ENCODE assay signal across 8 cellular contexts in the genomic region with DNA sequence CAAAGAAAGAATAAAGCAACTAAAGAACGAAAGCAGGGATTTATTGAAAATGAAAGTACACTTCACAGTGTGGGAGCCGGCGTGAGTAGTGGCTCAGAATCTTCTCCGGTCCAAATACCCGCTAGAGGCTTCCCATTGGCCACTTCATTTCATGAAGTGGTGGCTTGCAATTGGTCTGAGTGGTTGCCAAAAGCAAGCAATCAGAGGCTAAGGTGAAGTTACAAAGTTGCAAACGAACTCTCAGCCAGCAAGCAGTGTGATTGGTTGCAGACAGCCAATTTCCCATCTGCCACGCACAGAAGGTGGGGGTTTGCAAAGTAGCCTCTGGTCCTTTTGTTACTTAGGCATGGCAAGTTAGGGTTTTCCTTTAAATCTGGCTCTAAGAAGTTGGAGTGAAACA. TPM values are rescaled to one million over a fixed set of nuclear protein-coding genes. Genes with fewer than 3 reads are reported as not detected.
DNase-seq lines count a peak whose midpoint lies in the region; ATAC-seq and TF ChIP-seq lines count a peak whose summit lies in the region.

No MANE protein-coding gene starts in this region.

- no peak overlapping the region for H3K9ac ChIP-seq in mesendoderm (ENCODE audit: low read length)

- in situ Hi-C loops in astrocyte of the spinal cord (cut with HindIII; ENCODE audit: low sequenced_read_pairs), result no loop called here

- H3K9me3 Mint-ChIP-seq in CD14-positive monocyte, result peaks cover 4 to 14% (median 8%) of the 10 kb centered on the region in 7 donors

- peak overlapping the region; percentile 31 for H3K4me3 Mint-ChIP-seq in CD14-positive monocyte

- no peaks in the 10 kb centered on the region for H3K79me2 ChIP-seq in mesendoderm (ENCODE audit: control insufficient read depth, insufficient read depth, low read length)

- peak overlapping the region; percentile 69 for H3K18ac ChIP-seq in mesendoderm (ENCODE audit: low read length)

- no peak overlapping the region for H3K27ac ChIP-seq in mesendoderm (ENCODE audit: low read depth, low read length)

- H2AK5ac ChIP-seq in mesendoderm (ENCODE audit: low read length), result no peak overlapping the region

- WGBS in mesendoderm (ENCODE audit: extremely low coverage, insufficient coverage, low lambda C conversion rate), result no CpG with 5 or more reads among the region's 7 CpGs

- no peaks in the 10 kb centered on the region for H3K27me3 ChIP-seq in mesendoderm (ENCODE audit: insufficient read depth, low read length, poor library complexity)

- H3K4me2 ChIP-seq in mesendoderm (ENCODE audit: low read length), result no peak overlapping the region

- H3K4me3 ChIP-seq in astrocyte of the spinal cord (ENCODE audit: low read depth, low read length) (no peak overlapping the region), mesendoderm (ENCODE audit: low read length) (no peak overlapping the region)

- no peak overlapping the region for H2BK15ac ChIP-seq in mesendoderm (replicated peaks; ENCODE audit: low read depth)

- no peak overlapping the region for H3K27ac Mint-ChIP-seq in CD14-positive monocyte

- H2BK5ac ChIP-seq in mesendoderm (ENCODE audit: low read length), result no peak overlapping the region

- no peaks in the 10 kb centered on the region for H3K79me1 ChIP-seq in mesendoderm (ENCODE audit: low read length)

- intact Hi-C loops in CD14-positive monocyte (cut with micrococcal nuclease), result no loop called here

- H4K8ac ChIP-seq in mesendoderm (ENCODE audit: low read depth, low read length), result no peak overlapping the region

- no peaks in the 10 kb centered on the region for H3K4me1 Mint-ChIP-seq in CD14-positive monocyte

- H2BK120ac ChIP-seq in mesendoderm (ENCODE audit: low read depth, low read length), result no peak overlapping the region

- H4K5ac ChIP-seq in mesendoderm (ENCODE audit: low read length), result no peak overlapping the region

- TF ChIP-seq CTCF in CD14-positive monocyte (IDR thresholded peaks at IDR 0.05) (no peak), astrocyte of the spinal cord (IDR thresholded peaks at IDR 0.05; ENCODE audit: low read depth, low read length) (no peak)

- H3K56ac ChIP-seq in mesendoderm (ENCODE audit: low read length), result no peak overlapping the region

- H3K4ac ChIP-seq in mesendoderm (ENCODE audit: low read depth, low read length), result peak overlapping the region; percentile 24

- DNase-seq in CD14-positive monocyte (ENCODE audit: low spot score), result no peak
- DNase-seq in astrocyte of the spinal cord (ENCODE audit: low read depth, low spot score), result peak; percentile 43
- peak; percentile 56 for DNase-seq in mesendoderm
- no peak for DNase-seq in SK-N-DZ (ENCODE audit: low spot score)
- DNase-seq in NCI-H526 treated with DMSO at 0.1 percent for 48 hours (lab: John Stamatoyannopoulos, UW), result no peak
- no peak for DNase-seq in NAMALWA (ENCODE audit: low spot score)
- no peak for DNase-seq in NCI-H2196 (lab: John Stamatoyannopoulos, UW; ENCODE audit: unreplicated experiment)

- ATAC-seq in HG02571 (IDR thresholded peaks at IDR 0.05; ENCODE audit: unreplicated experiment), result peak; percentile 61

- H3K36me3 Mint-ChIP-seq in CD14-positive monocyte, result no peaks in the 10 kb centered on the region

- peaks cover under 1% of the 10 kb centered on the region for H3K4me1 ChIP-seq in mesendoderm (ENCODE audit: control insufficient read depth, low read depth, low read length)

- H3K36me3 ChIP-seq in mesendoderm (ENCODE audit: control insufficient read depth, insufficient read depth, low read length), result no peaks in the 10 kb centered on the region

- H3K27me3 Mint-ChIP-seq in CD14-positive monocyte (ENCODE audit: low read depth in 3 of 3), result peaks cover 7 to 28% (median 18%) of the 10 kb centered on the region in 3 donors

- no peak overlapping the region for H3K23ac ChIP-seq in mesendoderm (ENCODE audit: low read length)

RNA-seq across cellular contexts. Expression of a gene that starts 6.7 kb away (rescaled TPM):
- 1 to 10 TPM; 1.9 to 2.9 TPM for polyA plus RNA-seq in CD14-positive monocyte
- polyA plus RNA-seq in mesendoderm (2013, experiment 1 of 2), result 10.2 TPM
- polyA plus RNA-seq in mesendoderm (2013, experiment 2 of 2), result 9.6 TPM
- 4.7 and 6.2 TPM in 2 replicates for polyA plus RNA-seq in SK-N-DZ (2014; cell fraction: cytosol; rRNA removed)
- polyA plus RNA-seq in SK-N-DZ (2014; cell fraction: nucleus; rRNA removed), result 6.1 and 7.9 TPM in 2 replicates

RNA-seq across cellular contexts. Expression of a gene that starts 38.6 kb away (rescaled TPM):
- not detected for polyA plus RNA-seq in CD14-positive monocyte
- polyA plus RNA-seq in mesendoderm (2013, experiment 1 of 2), result 0.14 TPM
- 0.04 TPM for polyA plus RNA-seq in mesendoderm (2013, experiment 2 of 2)
- polyA plus RNA-seq in SK-N-DZ (2014; cell fraction: cytosol; rRNA removed), result not detected in 2 replicates
- not detected in 2 replicates for polyA plus RNA-seq in SK-N-DZ (2014; cell fraction: nucleus; rRNA removed)

Comparison
In these comparisons a context has a peak if more than half of its experiments do, and no peak if none do; other contexts are left out.
1. DNase-seq: peak in astrocyte of the spinal cord (single experiment) and mesendoderm (single experiment); none in CD14-positive monocyte (single experiment), SK-N-DZ (single experiment), NCI-H526 treated with DMSO at 0.1 percent for 48 hours (single experiment), NAMALWA (single experiment) and NCI-H2196 (single experiment).